Comparison of ENCODE assay signal across 20 cellular contexts in the genomic region with DNA sequence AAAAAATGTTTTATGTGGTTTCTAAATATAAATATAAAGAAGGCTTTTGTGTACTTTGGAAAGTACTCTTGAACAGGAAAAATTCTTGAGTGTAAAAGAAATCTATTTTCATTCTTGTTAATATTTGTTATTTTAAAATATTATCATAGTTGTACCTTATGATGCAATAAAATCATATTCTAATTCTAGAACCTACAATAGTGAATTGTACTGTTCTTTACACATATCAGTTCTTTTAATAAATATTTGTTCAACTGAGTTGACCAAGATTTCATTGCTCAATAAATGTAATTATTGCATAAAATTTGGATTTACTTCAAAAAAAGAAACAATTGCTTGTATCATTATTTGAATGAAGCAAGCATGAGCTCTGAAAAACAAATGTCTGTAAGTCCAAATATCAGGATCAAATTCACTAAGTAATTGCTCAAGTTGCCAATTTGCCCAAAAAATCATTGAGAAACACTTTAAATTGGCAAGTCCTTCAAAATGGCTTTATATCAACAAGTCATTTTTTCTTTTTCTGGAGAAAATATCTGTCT.
"Had no signal": no experiment of that assay in that cellular context is flagged by ENCODE, and none has a peak within 500 bp of the region (broad histone marks: within the 10 kb centered on the region; RNA-seq: fewer than 3 reads in every experiment).

No MANE protein-coding gene starts in this region.

- H2AFZ ChIP-seq: hepatocyte had no signal

- H3K27ac Mint-ChIP-seq: activated naive CD4-positive, alpha-beta T cell treated with anti-CD3 and anti-CD28 coated beads for 36 hours; activated naive CD8-positive, alpha-beta T cell treated with anti-CD3 and anti-CD28 coated beads, Interleukin-2, amount 50 U/mL, for 24 hours; activated T-helper 17 cell treated with anti-CD3 and anti-CD28 coated beads, Interleukin-2, amount 50 U/mL, for 72 hours; dendritic cell treated with granulocyte-macrophage colony-stimulating factor and Interleukin-4, amounts not matched to agents 40 ng/mL and 50 ng/mL, for 4 days; effector memory CD8-positive, alpha-beta T cell; nephron; WTC11 had no signal

- ATAC-seq: activated naive CD8-positive, alpha-beta T cell treated with anti-CD3 and anti-CD28 coated beads, Interleukin-2, amount 50 U/mL, for 24 hours; activated T-helper 17 cell treated with anti-CD3 and anti-CD28 coated beads, Interleukin-2, amount 50 U/mL, for 72 hours; effector memory CD8-positive, alpha-beta T cell had no signal

- H3K4me3 ChIP-seq: hepatocyte, right atrium auricular region, upper lobe of left lung had no signal

- H3K27ac ChIP-seq: ascending aorta, hepatocyte, right atrium auricular region, upper lobe of left lung had no signal

- H3K4me1 Mint-ChIP-seq: nephron had no signal

- H3K4me1 ChIP-seq: ascending aorta, right atrium auricular region had no signal

- H3K4me3 Mint-ChIP-seq: activated naive CD4-positive, alpha-beta T cell treated with anti-CD3 and anti-CD28 coated beads for 36 hours; activated naive CD8-positive, alpha-beta T cell treated with anti-CD3 and anti-CD28 coated beads, Interleukin-2, amount 50 U/mL, for 24 hours; activated T-helper 17 cell treated with anti-CD3 and anti-CD28 coated beads, Interleukin-2, amount 50 U/mL, for 72 hours; dendritic cell treated with granulocyte-macrophage colony-stimulating factor and Interleukin-4, amounts not matched to agents 40 ng/mL and 50 ng/mL, for 4 days; effector memory CD8-positive, alpha-beta T cell; nephron had no signal

- H3K36me3 ChIP-seq: ascending aorta, right atrium auricular region, upper lobe of left lung had no signal

- DNase-seq: activated CD4-positive, alpha-beta T cell treated with anti-CD3 and anti-CD28 coated beads for 48 hours; activated CD8-positive, alpha-beta memory T cell treated with anti-CD3 and anti-CD28 coated beads for 24 hours; activated naive CD4-positive, alpha-beta T cell treated with anti-CD3 and anti-CD28 coated beads for 36 hours; activated naive CD8-positive, alpha-beta T cell treated with anti-CD3 and anti-CD28 coated beads, Interleukin-2, amount 50 U/mL, for 24 hours; effector memory CD8-positive, alpha-beta T cell; left ventricle myocardium superior; mesendoderm; nucleus accumbens; stimulated activated CD4-positive, alpha-beta T cell treated with anti-CD3 and anti-CD28 coated beads, Interleukin-4, amount 100 ng/mL, for 4 hours; stimulated activated CD8-positive, alpha-beta memory T cell treated with anti-CD3 and anti-CD28 coated beads, Interleukin-4, amount 100 ng/mL, for 48 hours; stimulated activated naive CD4-positive, alpha-beta T cell treated with Interleukin-2 at 50 U/mL for 16 hours; T-helper 2 cell; upper lobe of left lung had no signal

- H3K79me2 ChIP-seq: hepatocyte had no signal

- H3K9me3 Mint-ChIP-seq: activated naive CD8-positive, alpha-beta T cell treated with anti-CD3 and anti-CD28 coated beads, Interleukin-2, amount 50 U/mL, for 24 hours; activated T-helper 17 cell treated with anti-CD3 and anti-CD28 coated beads, Interleukin-2, amount 50 U/mL, for 72 hours; dendritic cell treated with granulocyte-macrophage colony-stimulating factor and Interleukin-4, amounts not matched to agents 40 ng/mL and 50 ng/mL, for 4 days; effector memory CD8-positive, alpha-beta T cell; nephron had no signal

- H3K27me3 ChIP-seq: ascending aorta, hepatocyte, right atrium auricular region, upper lobe of left lung had no signal

- H3K9me3 ChIP-seq: ascending aorta, right atrium auricular region, upper lobe of left lung had no signal
